8 cellular contexts compared by ENCODE assay signal in the genomic region with DNA sequence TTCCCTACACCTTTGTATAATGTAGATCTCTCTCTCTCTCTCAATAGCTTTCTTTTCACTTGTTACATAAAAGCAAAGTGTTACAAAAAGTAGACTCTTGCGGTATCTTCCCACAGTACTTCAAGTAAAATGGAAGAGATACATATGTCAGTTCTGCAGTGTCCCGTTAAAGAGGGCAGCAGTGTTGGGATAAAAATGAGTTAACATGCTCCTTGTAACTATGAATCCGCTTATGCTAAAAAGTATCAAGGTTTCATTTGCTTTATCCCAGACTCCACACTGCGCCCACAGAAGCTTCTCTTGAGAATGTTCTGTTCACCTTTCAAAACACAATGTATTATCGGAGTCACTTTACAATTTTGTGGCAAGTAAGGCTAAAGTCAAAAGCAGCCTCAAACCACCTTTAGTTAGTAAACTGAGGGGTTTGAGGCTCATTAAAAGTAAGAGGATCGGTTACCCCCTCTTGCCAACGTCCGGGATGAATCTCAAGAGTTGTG. TPM values are rescaled to one million over a fixed set of nuclear protein-coding genes. Genes with fewer than 3 reads are reported as not detected.
DNase-seq lines count a peak whose midpoint lies in the region; ATAC-seq, FAIRE-seq and TF ChIP-seq lines count a peak whose summit lies in the region.

No MANE protein-coding gene starts in this region.

- H3K4me2 ChIP-seq in PC-9: peak overlapping the region; percentile 91

- H3K4me3 ChIP-seq in PC-9 (peak overlapping the region; percentile 67), endocrine pancreas (ENCODE audit: control insufficient read depth, insufficient read depth, low read length) (peak overlapping the region; percentile 93)

- intact Hi-C loops in PC-9 (cut with micrococcal nuclease; ENCODE audit: unreplicated experiment) (loop anchor here (2.0 to 5.0 kb wide), 3 partner anchors 84 to 498 kb away; partner anchors contain the start of gene SMC5), natural killer cell (cut with micrococcal nuclease) (loop anchor here (2.0 to 5.0 kb wide), 4 partner anchors 87 to 722 kb away; partner anchors contain the start of genes APBA1, FXN, KLF9 and SMC5)

- peaks cover 34% of the 10 kb centered on the region for H3K79me2 ChIP-seq in PC-9 (ENCODE audit: low read depth)

- peak overlapping the region; percentile 99 for H3K4me3 Mint-ChIP-seq in natural killer cell

- no peak for DNase-seq in D721Med (ENCODE audit: insufficient read length, low spot score)
- no peak for DNase-seq in H54 (ENCODE audit: insufficient read length, low spot score)
- DNase-seq in PC-9: no peak
- no peak for DNase-seq in natural killer cell
- no peak for DNase-seq in epidermal melanocyte (ENCODE audit: insufficient read length, low spot score)
- DNase-seq in NOMO-1 (lab: John Stamatoyannopoulos, UW; ENCODE audit: unreplicated experiment in 2 of 2): no peak
- DNase-seq in cortex of kidney (lab: John Stamatoyannopoulos, UW): no peak

- H4K20me1 ChIP-seq in PC-9 (ENCODE audit: insufficient read depth): no peaks in the 10 kb centered on the region

- H3K4me1 ChIP-seq in PC-9 (replicated peaks; ENCODE audit: insufficient read depth) (peaks cover 15% of the 10 kb centered on the region), endocrine pancreas (ENCODE audit: control insufficient read depth, insufficient read depth, low read length) (peaks cover 8% of the 10 kb centered on the region)

- ATAC-seq in natural killer cell: peak in 1 of 3 donors; percentile 1

- TF ChIP-seq CTCF in D721Med (IDR thresholded peaks at IDR 0.05; ENCODE audit: insufficient read depth, missing control alignments): no peak
- TF ChIP-seq CTCF in PC-9 (conservative IDR thresholded peaks at IDR 0.05): no peak
- TF ChIP-seq CTCF in natural killer cell (IDR thresholded peaks at IDR 0.05): no peak

- peak overlapping the region; percentile 88 for H2AFZ ChIP-seq in PC-9

- no TSS peak for BruUV-seq in PC-9 (replicated peaks; lab: Mats Ljungman, UMichigan)

- TF ChIP-seq POLR2A in H54 (IDR thresholded peaks at IDR 0.05; ENCODE audit: low read depth, low read length): no peak

- H3K27me3 ChIP-seq in PC-9 (ENCODE audit: insufficient read depth, low read depth) (no peaks in the 10 kb centered on the region), endocrine pancreas (ENCODE audit: control insufficient read depth, insufficient read depth, low read length) (no peaks in the 10 kb centered on the region)

- H3K36me3 Mint-ChIP-seq in natural killer cell: no peaks in the 10 kb centered on the region

- H3F3A ChIP-seq in PC-9 (ENCODE audit: insufficient read depth, low read depth): no peaks in the 10 kb centered on the region

- H3K9me2 ChIP-seq in PC-9 (ENCODE audit: insufficient read depth): no peaks in the 10 kb centered on the region

- H3K9me3 Mint-ChIP-seq in natural killer cell: no peaks in the 10 kb centered on the region

- H3K9ac ChIP-seq in endocrine pancreas (ENCODE audit: control insufficient read depth, insufficient read depth, low read length): peak overlapping the region; percentile 88

- peaks cover 27 to 40% of the 10 kb centered on the region in 2 donors for H3K4me1 Mint-ChIP-seq in natural killer cell

- CTCF ChIA-PET in PC-9 (lab: Charles Lee): no interaction called here

- H3K36me3 ChIP-seq in PC-9 (ENCODE audit: low read depth) (peaks cover 6% of the 10 kb centered on the region; the same call in 1 of the 2 replicates), endocrine pancreas (ENCODE audit: control insufficient read depth, insufficient read depth, low read length) (no peaks in the 10 kb centered on the region)

- POLR2A ChIA-PET in PC-9 (lab: Charles Lee; ENCODE audit: unreplicated experiment): interaction anchor here (0.5 to 0.6 kb wide), 2 partner anchors 51 to 187 kb away, joined by 4 to 7 read pairs; no protein-coding TSS in a partner anchor

- FAIRE-seq in D721Med (lab: Jason Lieb, UNC) (peak; percentile 61), H54 (lab: Jason Lieb, UNC) (peak; percentile 97)

- no peaks in the 10 kb centered on the region for H3K9me3 ChIP-seq in PC-9 (ENCODE audit: insufficient read depth, low read depth)
- H3K9me3 ChIP-seq in endocrine pancreas (ENCODE audit: control insufficient read depth, low read length): no peaks in the 10 kb centered on the region

- peak overlapping the region; percentile 96 to 97 for H3K27ac Mint-ChIP-seq in natural killer cell

- peak overlapping the region; percentile 71 for H3K27ac ChIP-seq in PC-9

- no peaks in the 10 kb centered on the region for H3K27me3 Mint-ChIP-seq in natural killer cell (ENCODE audit: low read depth in 2 of 2)

RNA-seq across cellular contexts. Expression of gene PTAR1, which starts 0.8 kb away (rescaled TPM):
- total RNA-seq in PC-9 (2021) (44.9 and 47.3 TPM in 2 replicates), natural killer cell (10 to 100 TPM; 76.4 to 87.9 (median 85.6) TPM)
